Comparison of ENCODE assay signal across 28 cellular contexts in genomic region chr16:4895366-4895765, GRCh38. TPM values are rescaled to one million over a fixed set of nuclear protein-coding genes. Genes with fewer than 3 reads are reported as not detected.
"Had no signal": no experiment of that assay in that cellular context is flagged by ENCODE, and none has a peak within 500 bp of the region (broad histone marks: within the 10 kb centered on the region; RNA-seq: fewer than 3 reads in every experiment).

No MANE protein-coding gene starts in this region.

- H3K9me3 Mint-ChIP-seq: dendritic cell treated with granulocyte-macrophage colony-stimulating factor and Interleukin-4, amounts not matched to agents 40 ng/mL and 50 ng/mL, for 4 days; effector memory CD8-positive, alpha-beta T cell had no signal

- FAIRE-seq: endometrium, islet of Langerhans, keratinocyte had no signal

- H3K27ac Mint-ChIP-seq: dendritic cell treated with granulocyte-macrophage colony-stimulating factor and Interleukin-4, amounts not matched to agents 40 ng/mL and 50 ng/mL, for 4 days; endodermal cell; memory B cell had no signal

- H3K4me3 Mint-ChIP-seq: dendritic cell treated with granulocyte-macrophage colony-stimulating factor and Interleukin-4, amounts not matched to agents 40 ng/mL and 50 ng/mL, for 4 days; effector memory CD8-positive, alpha-beta T cell; endodermal cell; memory B cell had no signal

- H3K4me3 ChIP-seq: colonic mucosa, esophagus squamous epithelium, gastrocnemius medialis, heart right ventricle, left lung, lung had no signal

- H3K27ac ChIP-seq: colonic mucosa, epithelial cell of prostate, esophagus squamous epithelium, gastrocnemius medialis, heart right ventricle, left lung had no signal

- H3K9me3 ChIP-seq: colonic mucosa, esophagus squamous epithelium, gastrocnemius medialis, left lung had no signal

- ATAC-seq: effector memory CD8-positive, alpha-beta T cell; esophagus mucosa; gastrocnemius medialis; heart right ventricle; left cardiac atrium; left lung; left ventricle myocardium superior had no signal

- H3K4me1 ChIP-seq: colonic mucosa, gastrocnemius medialis, left lung had no signal

- H3K4me1 Mint-ChIP-seq: endodermal cell had no signal

- H3K36me3 ChIP-seq: colonic mucosa, gastrocnemius medialis had no signal

- DNase-seq: cerebellar nuclear complex; colonic mucosa; cortex of kidney; effector CD8-positive, alpha-beta T cell; effector memory CD8-positive, alpha-beta T cell; esophagus squamous epithelium; foreskin fibroblast; foreskin melanocyte; gastrocnemius medialis; glutamatergic neuron; head of caudate nucleus; heart right ventricle; hippocampal formation; left cardiac atrium; left ventricle myocardium superior; mammary epithelial cell; midbrain had no signal

- H3K27me3 ChIP-seq: colonic mucosa, esophagus squamous epithelium, gastrocnemius medialis, heart right ventricle, left lung had no signal

RNA-seq across cellular contexts. Expression of gene PPL, which starts 41.6 kb away (rescaled TPM):
- total RNA-seq: mononuclear cell had no signal
